In genomic region chr22:39546064-39546365, GRCh38 we compare ENCODE assay signal across 13 cellular contexts. TPM values are rescaled to one million over a fixed set of nuclear protein-coding genes. Genes with fewer than 3 reads are reported as not detected.
"Had no signal": no experiment of that assay in that cellular context is flagged by ENCODE, and none has a peak within 500 bp of the region (broad histone marks: within the 10 kb centered on the region; RNA-seq: fewer than 3 reads in every experiment).

No MANE protein-coding gene starts in this region.

- H3K27ac ChIP-seq: coronary artery, esophagus squamous epithelium, left ventricle myocardium inferior, psoas muscle, upper lobe of right lung had no signal

- H3K36me3 Mint-ChIP-seq: activated naive CD8-positive, alpha-beta T cell had no signal

- H3K9me3 ChIP-seq: esophagus squamous epithelium, left ventricle myocardium inferior, psoas muscle, upper lobe of right lung had no signal

- H3K9me3 Mint-ChIP-seq: activated T-cell treated with anti-CD3 and anti-CD28 coated beads, Interleukin-2, amount 50 U/mL, for 4 hours; nephron; stimulated activated naive CD8-positive, alpha-beta T cell treated with anti-CD3 and anti-CD28 coated beads, Interleukin-15, amount 100 ng/mL, for 72 hours had no signal

- H3K27ac Mint-ChIP-seq: nephron had no signal

- H3K4me1 ChIP-seq: esophagus squamous epithelium, left ventricle myocardium inferior, psoas muscle, upper lobe of right lung had no signal

- H3K36me3 ChIP-seq: esophagus squamous epithelium, left ventricle myocardium inferior, upper lobe of right lung had no signal

- H3K4me1 Mint-ChIP-seq: nephron had no signal

- DNase-seq: amniotic stem cell, caudate nucleus, esophagus squamous epithelium, left ventricle myocardium inferior, upper lobe of right lung had no signal

- H3K4me3 Mint-ChIP-seq: activated naive CD8-positive, alpha-beta T cell; nephron had no signal

- H3K4me3 ChIP-seq: coronary artery, esophagus squamous epithelium, left ventricle myocardium inferior, psoas muscle, upper lobe of right lung had no signal

RNA-seq across cellular contexts. Expression of gene CACNA1I, which starts 24.5 kb away (rescaled TPM):
- total RNA-seq: fibroblast of villous mesenchyme, kidney epithelial cell had no signal
